In genomic region chr1:41673355-41673754, GRCh38 we compare ENCODE assay signal across 8 cellular contexts.
A peak's percentile ranks its signal among the peaks of the same experiment; 100 is the strongest.
DNase-seq lines count a peak whose midpoint lies in the region; ATAC-seq lines count a peak whose summit lies in the region.

No MANE protein-coding gene starts in this region.

- no peak overlapping the region for H3K14ac ChIP-seq in trophoblast cell (ENCODE audit: low read length)

- H3K27ac ChIP-seq in Karpas-422 (ENCODE audit: low read length) (no peak overlapping the region), trophoblast cell (ENCODE audit: low read depth, low read length) (no peak overlapping the region)

- no peak overlapping the region for H3K4me3 ChIP-seq in Karpas-422 (ENCODE audit: low read length)
- H3K4me3 ChIP-seq in trophoblast cell (ENCODE audit: low read depth, low read length) = no peak overlapping the region

- H3K9ac ChIP-seq in Karpas-422 (ENCODE audit: low read length) (peak overlapping the region; percentile 6; the same call in 1 of the 2 replicates), trophoblast cell (ENCODE audit: low read length) (no peak overlapping the region)

- no peak overlapping the region for H3K23ac ChIP-seq in trophoblast cell (ENCODE audit: low read length)

- H2BK120ac ChIP-seq in trophoblast cell (ENCODE audit: insufficient read depth, low read length, poor library complexity) = no peak overlapping the region

- no peak overlapping the region for H3K18ac ChIP-seq in trophoblast cell (ENCODE audit: low read length)

- H2AFZ ChIP-seq in Karpas-422 (ENCODE audit: low read length) (no peak overlapping the region), trophoblast cell (ENCODE audit: insufficient read depth, low read length, poor library complexity) (no peak overlapping the region)

- H4K8ac ChIP-seq in trophoblast cell (ENCODE audit: low read depth, low read length) = no peak overlapping the region

- no CpG with 5 or more reads among the region's 4 CpGs for WGBS in trophoblast cell (ENCODE audit: extremely low coverage, insufficient coverage, insufficient read length)

- H3K27ac Mint-ChIP-seq in activated naive CD8-positive, alpha-beta T cell treated with anti-CD3 and anti-CD28 coated beads, Interleukin-2, amount 50 U/mL, for 24 hours = peak overlapping the region; percentile 87

- H2BK5ac ChIP-seq in trophoblast cell (ENCODE audit: low read depth, low read length, poor library complexity) = no peak overlapping the region

- no peak overlapping the region for H3K4ac ChIP-seq in trophoblast cell (ENCODE audit: low read depth, low read length)

- H4K20me1 ChIP-seq in Karpas-422 (ENCODE audit: insufficient read depth, low read depth, low read length) = no peaks in the 10 kb centered on the region

- ATAC-seq in activated naive CD8-positive, alpha-beta T cell treated with anti-CD3 and anti-CD28 coated beads, Interleukin-2, amount 50 U/mL, for 24 hours = peak; percentile 55
- ATAC-seq in HG03439 (IDR thresholded peaks at IDR 0.05; ENCODE audit: unreplicated experiment) (no peak), GM18519 (IDR thresholded peaks at IDR 0.05; ENCODE audit: low FRiP score, unreplicated experiment) (no peak)

- no peak overlapping the region for H4K91ac ChIP-seq in trophoblast cell (ENCODE audit: low read depth, low read length)

- H3K4me1 ChIP-seq in Karpas-422 (ENCODE audit: low read length) (peaks cover 18% of the 10 kb centered on the region), trophoblast cell (ENCODE audit: control insufficient read depth in 1 of 2, insufficient read depth in 2 of 2, low read length in 2 of 2) (peaks cover 12 to 16% of the 10 kb centered on the region in 2 experiments)

- peak; percentile 41 for DNase-seq in activated CD8-positive, alpha-beta memory T cell treated with anti-CD3 and anti-CD28 coated beads, Interleukin-2, amount 50 U/mL, for 4 hours
- no peak for DNase-seq in activated CD8-positive, alpha-beta memory T cell treated with anti-CD3 and anti-CD28 coated beads, Interleukin-2, amount 50 U/mL, for 48 hours
- DNase-seq in Karpas-422 (peak; percentile 59), trophoblast cell (no peak)
- peak; percentile 56 for DNase-seq in activated naive CD8-positive, alpha-beta T cell treated with anti-CD3 and anti-CD28 coated beads, Interleukin-2, amount 50 U/mL, for 24 hours
- DNase-seq in stimulated activated CD8-positive, alpha-beta memory T cell treated with anti-CD3 and anti-CD28 coated beads, Interleukin-4, amount 100 ng/mL, for 48 hours = peak; percentile 65

- H4K12ac ChIP-seq in trophoblast cell (ENCODE audit: low read depth, low read length) = no peak overlapping the region

- peak overlapping the region; percentile 49 for H3K4me2 ChIP-seq in Karpas-422 (ENCODE audit: low read depth, low read length, poor library complexity, severe bottlenecking)
- no peak overlapping the region for H3K4me2 ChIP-seq in trophoblast cell (ENCODE audit: low read length)

- no peaks in the 10 kb centered on the region for H3K27me3 Mint-ChIP-seq in activated naive CD8-positive, alpha-beta T cell treated with anti-CD3 and anti-CD28 coated beads, Interleukin-2, amount 50 U/mL, for 24 hours

- no peaks in the 10 kb centered on the region for H3K79me2 ChIP-seq in Karpas-422 (ENCODE audit: low read length)
- H3K79me2 ChIP-seq in trophoblast cell (ENCODE audit: control insufficient read depth, insufficient read depth, low read length, poor library complexity) = no peaks in the 10 kb centered on the region

- H3K9me3 ChIP-seq in Karpas-422 (ENCODE audit: low read length) = no peaks in the 10 kb centered on the region
- H3K9me3 ChIP-seq in trophoblast cell (ENCODE audit: insufficient read depth, low read depth, low read length) = no peaks in the 10 kb centered on the region

- no peaks in the 10 kb centered on the region for H3K9me3 Mint-ChIP-seq in activated naive CD8-positive, alpha-beta T cell treated with anti-CD3 and anti-CD28 coated beads, Interleukin-2, amount 50 U/mL, for 24 hours

- H3K4me1 Mint-ChIP-seq in activated naive CD8-positive, alpha-beta T cell treated with anti-CD3 and anti-CD28 coated beads, Interleukin-2, amount 50 U/mL, for 24 hours = peaks cover 88% of the 10 kb centered on the region

- no peaks in the 10 kb centered on the region for H3K27me3 ChIP-seq in Karpas-422 (ENCODE audit: low read length)
- no peaks in the 10 kb centered on the region for H3K27me3 ChIP-seq in trophoblast cell (ENCODE audit: insufficient read depth, low read length)

- H3K9me2 ChIP-seq in Karpas-422 (replicated peaks; ENCODE audit: insufficient read depth, low read length) = no peaks in the 10 kb centered on the region

- no peaks in the 10 kb centered on the region for H3K36me3 Mint-ChIP-seq in activated naive CD8-positive, alpha-beta T cell treated with anti-CD3 and anti-CD28 coated beads, Interleukin-2, amount 50 U/mL, for 24 hours (ENCODE audit: low read depth)

- H3K4me3 Mint-ChIP-seq in activated naive CD8-positive, alpha-beta T cell treated with anti-CD3 and anti-CD28 coated beads, Interleukin-2, amount 50 U/mL, for 24 hours = peak overlapping the region; percentile 69

- no peaks in the 10 kb centered on the region for H3K36me3 ChIP-seq in Karpas-422 (ENCODE audit: insufficient read depth, low read length)
- no peaks in the 10 kb centered on the region for H3K36me3 ChIP-seq in trophoblast cell (ENCODE audit: control insufficient read depth in 1 of 2, insufficient read depth in 2 of 2, low read length in 2 of 2)

- H2BK12ac ChIP-seq in trophoblast cell (ENCODE audit: low read length) = no peak overlapping the region

- peaks cover 2% of the 10 kb centered on the region for H3K79me1 ChIP-seq in trophoblast cell (ENCODE audit: low read length)

- no peak overlapping the region for H2AK5ac ChIP-seq in trophoblast cell (ENCODE audit: low read length)

Comparison
In these comparisons a context has a peak if more than half of its experiments do, and no peak if none do; other contexts are left out.
1. DNase-seq: peak in activated CD8-positive, alpha-beta memory T cell treated with anti-CD3 and anti-CD28 coated beads, Interleukin-2, amount 50 U/mL, for 4 hours (single experiment), Karpas-422 (single experiment), activated naive CD8-positive, alpha-beta T cell treated with anti-CD3 and anti-CD28 coated beads, Interleukin-2, amount 50 U/mL, for 24 hours (single experiment) and stimulated activated CD8-positive, alpha-beta memory T cell treated with anti-CD3 and anti-CD28 coated beads, Interleukin-4, amount 100 ng/mL, for 48 hours (single experiment); none in activated CD8-positive, alpha-beta memory T cell treated with anti-CD3 and anti-CD28 coated beads, Interleukin-2, amount 50 U/mL, for 48 hours (single experiment) and trophoblast cell (0 of 2).